ENCODE assay signal across 13 cellular contexts in the genomic region with DNA sequence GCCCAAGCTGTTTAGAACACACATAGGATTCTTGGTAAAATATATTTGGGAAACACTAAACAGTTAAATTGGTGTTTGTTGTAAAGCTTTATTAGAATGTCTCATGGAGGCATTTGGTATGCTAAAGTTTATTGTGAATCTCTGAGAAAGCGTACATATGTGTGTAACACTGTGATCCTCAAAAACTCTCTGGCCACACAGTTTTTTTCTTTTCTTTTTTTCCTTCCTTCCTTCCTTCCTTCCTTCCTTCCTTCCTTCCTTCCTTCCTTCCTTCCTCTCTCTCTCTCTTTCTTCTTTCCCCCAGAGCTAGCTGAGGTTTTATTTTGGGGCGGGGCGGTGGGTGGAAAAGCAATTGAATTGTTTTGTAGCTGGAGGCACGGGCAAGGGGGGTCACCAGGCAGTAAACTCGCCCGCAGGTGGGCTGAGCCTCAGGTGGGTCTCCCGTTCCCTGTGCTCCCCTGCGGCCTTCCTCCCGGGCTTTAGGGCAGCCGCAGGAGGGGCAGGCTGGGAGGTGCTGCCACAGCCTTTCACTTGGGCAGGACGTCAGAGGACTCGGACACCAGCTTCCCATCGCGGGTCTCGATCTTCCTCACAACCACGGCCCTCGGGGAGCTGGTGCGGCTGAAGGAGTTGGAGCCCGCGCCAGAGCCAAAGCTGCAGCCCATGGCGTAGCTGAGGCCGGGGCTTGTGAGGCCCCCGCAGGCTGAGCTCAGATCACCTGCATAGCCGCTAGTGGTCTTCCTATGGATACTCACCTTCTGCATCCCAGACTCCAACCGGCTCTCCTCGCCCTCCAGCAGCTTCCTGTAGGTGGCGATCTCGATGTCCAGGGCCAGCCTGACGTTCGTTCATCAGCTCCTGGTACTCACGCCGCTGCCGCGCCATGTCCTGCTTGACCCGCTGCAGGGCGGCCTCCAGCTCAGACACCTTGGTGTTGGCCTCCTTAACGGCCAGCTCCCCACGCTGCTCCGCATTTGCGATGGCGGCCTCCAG.
"Had no signal": no experiment of that assay in that cellular context is flagged by ENCODE, and none has a peak within 500 bp of the region (broad histone marks: within the 10 kb centered on the region; RNA-seq: fewer than 3 reads in every experiment).

No MANE protein-coding gene starts in this region.

- ATAC-seq: gastroesophageal sphincter, left colon had no signal

- H3K4me1 ChIP-seq: gastroesophageal sphincter, transverse colon had no signal

- DNase-seq: activated B cell treated with CpG ODN at 0.5 μM for 24 hours; activated CD4-positive, alpha-beta T cell treated with anti-CD3 and anti-CD28 coated beads, Interleukin-2, amount 50 U/mL, for 1 hour; activated naive CD4-positive, alpha-beta T cell treated with anti-CD3 and anti-CD28 coated beads, Interleukin-2, amount 10 ng/mL, durations not matched to agents 7 days and 5 days; effector CD8-positive, alpha-beta T cell; immature natural killer cell; left colon; stimulated activated CD4-positive, alpha-beta T cell treated with anti-CD3 and anti-CD28 coated beads, Interleukin-12 subunit alpha, Interleukin-12 subunit beta, amount 100 ng/mL, for 4 hours; stimulated activated naive CD4-positive, alpha-beta T cell; substantia nigra; transverse colon had no signal

- H3K27me3 ChIP-seq: cardiac muscle cell, transverse colon had no signal

- H3K27ac ChIP-seq: cardiac muscle cell, coronary artery, gastroesophageal sphincter, transverse colon had no signal

- H3K9me3 ChIP-seq: gastroesophageal sphincter, transverse colon had no signal

- H3K36me3 ChIP-seq: cardiac muscle cell, gastroesophageal sphincter, transverse colon had no signal

- H3K4me3 ChIP-seq: cardiac muscle cell, coronary artery, gastroesophageal sphincter, transverse colon had no signal
